18 cellular contexts compared by ENCODE assay signal in genomic region chr4:120995611-120996010, GRCh38.
"Had no signal": no experiment of that assay in that cellular context is flagged by ENCODE, and none has a peak within 500 bp of the region (broad histone marks: within the 10 kb centered on the region; RNA-seq: fewer than 3 reads in every experiment).

No MANE protein-coding gene starts in this region.

- H3K36me3 ChIP-seq: colonic mucosa, esophagus squamous epithelium, gastroesophageal sphincter, right lobe of liver, spleen, tibial artery, upper lobe of left lung, uterus had no signal

- H3K27me3 ChIP-seq: colonic mucosa, esophagus squamous epithelium, gastroesophageal sphincter, hepatocyte, right lobe of liver, spleen, tibial artery, upper lobe of left lung, uterus had no signal

- H3K4me3 ChIP-seq: colonic mucosa, esophagus squamous epithelium, gastroesophageal sphincter, hepatocyte, psoas muscle, right lobe of liver, spleen, tibial artery, upper lobe of left lung, uterus had no signal

- ATAC-seq: gastroesophageal sphincter; psoas muscle; right lobe of liver; stimulated activated memory B cell treated with anti-CD40 and anti-IgM and Interleukin-4, amounts not matched to agents 10 μg/mL and 1 μg/mL and 100 μg/mL, for 72 hours had no signal

- DNase-seq: colonic mucosa; dermis blood vessel endothelial cell; esophagus squamous epithelium; mesendoderm; naive B cell; psoas muscle; retina; right lobe of liver; spleen; stimulated activated CD4-positive, alpha-beta T cell treated with anti-CD3 and anti-CD28 coated beads, Interleukin-15, amount 100 ng/mL, for 24 hours; stimulated activated CD4-positive, alpha-beta T cell treated with anti-CD3 and anti-CD28 coated beads, Interleukin-1b, Interleukin-23, amount 100 ng/mL, for 48 hours; stimulated activated CD4-positive, alpha-beta T cell treated with anti-CD3 and anti-CD28 coated beads, Interleukin-4, amount 100 ng/mL, for 24 hours; tibial artery; upper lobe of left lung; uterus had no signal
